Comparison of ENCODE assay signal across 11 cellular contexts in genomic region chr2:25286723-25287483, GRCh38. TPM values are rescaled to one million over a fixed set of nuclear protein-coding genes. Genes with fewer than 3 reads are reported as not detected.
DNase-seq lines count a peak whose midpoint lies in the region; ATAC-seq lines count a peak whose summit lies in the region.
"Had no signal": no experiment of that assay in that cellular context is flagged by ENCODE, and none has a peak within 500 bp of the region (broad histone marks: within the 10 kb centered on the region; RNA-seq: fewer than 3 reads in every experiment).

No MANE protein-coding gene starts in this region.

- no peaks in the 10 kb centered on the region for H3K9me3 Mint-ChIP-seq in activated CD4-positive, alpha-beta T cell treated with anti-CD3 and anti-CD28 coated beads, Interleukin-2, amount 10 ng/mL, durations not matched to agents 24 days and 14 days
- no peaks in the 10 kb centered on the region for H3K9me3 Mint-ChIP-seq in activated naive CD8-positive, alpha-beta T cell (ENCODE audit: low read depth)
- H3K9me3 Mint-ChIP-seq in stimulated activated effector memory CD8-positive, alpha-beta T cell treated with anti-CD3 and anti-CD28 coated beads, Interleukin-12 subunit alpha, Interleukin-12 subunit beta, amount 100 ng/mL, for 72 hours, result no peaks in the 10 kb centered on the region
- H3K9me3 Mint-ChIP-seq: type B pancreatic cell had no signal

- ATAC-seq in GM19463 (IDR thresholded peaks at IDR 0.05; ENCODE audit: unreplicated experiment), result peak; percentile 50
- no peak for ATAC-seq in stimulated activated effector memory CD8-positive, alpha-beta T cell treated with anti-CD3 and anti-CD28 coated beads, Interleukin-12 subunit alpha, Interleukin-12 subunit beta, amount 100 ng/mL, for 72 hours
- ATAC-seq in GM18519 (IDR thresholded peaks at IDR 0.05; ENCODE audit: low FRiP score, unreplicated experiment), result no peak

- H3K4me1 Mint-ChIP-seq in activated CD4-positive, alpha-beta T cell treated with anti-CD3 and anti-CD28 coated beads, Interleukin-2, amount 10 ng/mL, durations not matched to agents 24 days and 14 days, result peaks cover 26% of the 10 kb centered on the region
- H3K4me1 Mint-ChIP-seq in activated naive CD8-positive, alpha-beta T cell (ENCODE audit: low read depth), result peaks cover 60% of the 10 kb centered on the region
- peaks cover 31% of the 10 kb centered on the region for H3K4me1 Mint-ChIP-seq in stimulated activated effector memory CD8-positive, alpha-beta T cell treated with anti-CD3 and anti-CD28 coated beads, Interleukin-12 subunit alpha, Interleukin-12 subunit beta, amount 100 ng/mL, for 72 hours

- H3K4me3 Mint-ChIP-seq in activated CD4-positive, alpha-beta T cell treated with anti-CD3 and anti-CD28 coated beads, Interleukin-2, amount 10 ng/mL, durations not matched to agents 24 days and 14 days, result peak overlapping the region; percentile 68
- no peak overlapping the region for H3K4me3 Mint-ChIP-seq in activated naive CD8-positive, alpha-beta T cell
- H3K4me3 Mint-ChIP-seq in stimulated activated effector memory CD8-positive, alpha-beta T cell treated with anti-CD3 and anti-CD28 coated beads, Interleukin-12 subunit alpha, Interleukin-12 subunit beta, amount 100 ng/mL, for 72 hours, result peak overlapping the region; percentile 57
- H3K4me3 Mint-ChIP-seq: type B pancreatic cell had no signal

- intact Hi-C loops in activated CD4-positive, alpha-beta T cell treated with anti-CD3 and anti-CD28 coated beads, Interleukin-2, amount 10 ng/mL, durations not matched to agents 24 days and 14 days (cut with micrococcal nuclease), result loop anchor here (1.0 kb wide), 2 partner anchors 8 to 10 kb away; no protein-coding TSS in a partner anchor

- no peaks in the 10 kb centered on the region for H3K27me3 Mint-ChIP-seq in activated CD4-positive, alpha-beta T cell treated with anti-CD3 and anti-CD28 coated beads, Interleukin-2, amount 10 ng/mL, durations not matched to agents 24 days and 14 days
- no peaks in the 10 kb centered on the region for H3K27me3 Mint-ChIP-seq in activated naive CD8-positive, alpha-beta T cell
- H3K27me3 Mint-ChIP-seq: type B pancreatic cell had no signal

- peak overlapping the region; percentile 92 for H3K27ac Mint-ChIP-seq in activated CD4-positive, alpha-beta T cell treated with anti-CD3 and anti-CD28 coated beads, Interleukin-2, amount 10 ng/mL, durations not matched to agents 24 days and 14 days
- peak overlapping the region; percentile 99 for H3K27ac Mint-ChIP-seq in activated naive CD8-positive, alpha-beta T cell
- H3K27ac Mint-ChIP-seq in stimulated activated effector memory CD8-positive, alpha-beta T cell treated with anti-CD3 and anti-CD28 coated beads, Interleukin-12 subunit alpha, Interleukin-12 subunit beta, amount 100 ng/mL, for 72 hours, result peak overlapping the region; percentile 92
- H3K27ac Mint-ChIP-seq: type B pancreatic cell had no signal

- no peak for DNase-seq in activated CD4-positive, alpha-beta T cell treated with anti-CD3 and anti-CD28 coated beads, Interleukin-2, amount 10 ng/mL, durations not matched to agents 24 days and 14 days
- no peak for DNase-seq in activated CD4-positive, alpha-beta T cell treated with anti-CD3 and anti-CD28 coated beads for 48 hours
- no peak for DNase-seq in stimulated activated effector memory CD8-positive, alpha-beta T cell treated with anti-CD3 and anti-CD28 coated beads, Interleukin-12 subunit alpha, Interleukin-12 subunit beta, amount 100 ng/mL, for 72 hours (ENCODE audit: low spot score in 2 of 2)
- no peak for DNase-seq in DMS53 treated with DMSO at 0.1 percent for 48 hours (lab: John Stamatoyannopoulos, UW; ENCODE audit: unreplicated experiment)
- no peak for DNase-seq in NCI-H1436 (lab: John Stamatoyannopoulos, UW)
- DNase-seq: activated effector memory CD4-positive, alpha-beta T cell treated with anti-CD3 and anti-CD28 coated beads, Interleukin-2, amount 50 U/mL, for 16 hours; NCI-H1105 treated with DMSO at 0.1 percent for 48 hours had no signal

- peaks cover 40% of the 10 kb centered on the region for H3K36me3 Mint-ChIP-seq in activated CD4-positive, alpha-beta T cell treated with anti-CD3 and anti-CD28 coated beads, Interleukin-2, amount 10 ng/mL, durations not matched to agents 24 days and 14 days (ENCODE audit: low read depth)
- H3K36me3 Mint-ChIP-seq in activated naive CD8-positive, alpha-beta T cell, result peaks cover 5% of the 10 kb centered on the region
- peaks cover 48% of the 10 kb centered on the region for H3K36me3 Mint-ChIP-seq in stimulated activated effector memory CD8-positive, alpha-beta T cell treated with anti-CD3 and anti-CD28 coated beads, Interleukin-12 subunit alpha, Interleukin-12 subunit beta, amount 100 ng/mL, for 72 hours

RNA-seq across cellular contexts. Expression of gene DNMT3A, which starts 54.8 kb away (rescaled TPM):
- total RNA-seq in activated CD4-positive, alpha-beta T cell treated with anti-CD3 and anti-CD28 coated beads, Interleukin-2, amount 10 ng/mL, durations not matched to agents 24 days and 14 days, result 97.4 and 102 TPM in 2 replicates
